Comparison of ENCODE assay signal across 31 cellular contexts in the genomic region with DNA sequence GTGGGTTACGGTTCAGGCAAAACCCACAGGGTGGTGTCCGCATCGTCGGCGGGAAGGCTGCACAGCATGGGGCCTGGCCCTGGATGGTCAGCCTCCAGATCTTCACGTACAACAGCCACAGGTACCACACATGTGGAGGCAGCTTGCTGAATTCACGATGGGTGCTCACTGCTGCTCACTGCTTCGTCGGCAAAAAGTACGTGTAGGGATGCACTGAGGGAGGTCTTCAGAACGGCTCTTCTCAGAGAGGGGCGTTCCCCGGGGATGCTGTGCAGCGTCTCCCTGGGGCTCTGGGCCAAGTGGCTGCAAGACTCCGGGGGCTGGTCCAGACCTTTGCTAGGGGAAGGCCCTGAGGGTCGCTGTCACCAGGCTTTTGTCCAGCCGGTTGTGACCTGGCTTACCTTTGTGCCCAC. TPM values are rescaled to one million over a fixed set of nuclear protein-coding genes. Genes with fewer than 3 reads are reported as not detected.
DNase-seq lines count a peak whose midpoint lies in the region; ATAC-seq and TF ChIP-seq lines count a peak whose summit lies in the region.
"Had no signal": no experiment of that assay in that cellular context is flagged by ENCODE, and none has a peak within 500 bp of the region (broad histone marks: within the 10 kb centered on the region; RNA-seq: fewer than 3 reads in every experiment).

No MANE protein-coding gene starts in this region.

- H3K27ac Mint-ChIP-seq in activated CD8-positive, alpha-beta memory T cell treated with anti-CD3 and anti-CD28 coated beads, Interleukin-2, amount 10 ng/mL, durations not matched to agents 7 days and 5 days, result no peak overlapping the region
- H3K27ac Mint-ChIP-seq: activated naive CD8-positive, alpha-beta T cell treated with anti-CD3 and anti-CD28 coated beads for 36 hours; activated T-helper 1 cell treated with anti-CD3 and anti-CD28 coated beads, Interleukin-12 subunit alpha, Interleukin-12 subunit beta, Interleukin-2, Interleukin-4 antibody, amounts not matched to agents 30 ng/mL and 10 ng/mL and 1 ng/mL, durations not matched to agents 14 hours and 24 hours and 36 hours; dendritic cell treated with granulocyte-macrophage colony-stimulating factor and Interleukin-4, amounts not matched to agents 40 ng/mL and 50 ng/mL, for 4 days; stimulated activated effector memory CD8-positive, alpha-beta T cell treated with anti-CD3 and anti-CD28 coated beads, Interleukin-12 subunit alpha, Interleukin-12 subunit beta, amount 100 ng/mL, for 72 hours had no signal

- H3K4me3 ChIP-seq in right atrium auricular region (no peak overlapping the region), upper lobe of right lung (no peak overlapping the region)
- H3K4me3 ChIP-seq: ascending aorta, cardiac muscle cell, gastroesophageal sphincter, SJSA1, upper lobe of left lung had no signal

- no peaks in the 10 kb centered on the region for H3K4me1 Mint-ChIP-seq in activated CD8-positive, alpha-beta memory T cell treated with anti-CD3 and anti-CD28 coated beads, Interleukin-2, amount 10 ng/mL, durations not matched to agents 7 days and 5 days
- H3K4me1 Mint-ChIP-seq: naive B cell; stimulated activated effector memory CD8-positive, alpha-beta T cell treated with anti-CD3 and anti-CD28 coated beads, Interleukin-12 subunit alpha, Interleukin-12 subunit beta, amount 100 ng/mL, for 72 hours had no signal

- H3K36me3 Mint-ChIP-seq in activated CD8-positive, alpha-beta memory T cell treated with anti-CD3 and anti-CD28 coated beads, Interleukin-2, amount 10 ng/mL, durations not matched to agents 7 days and 5 days, result no peaks in the 10 kb centered on the region
- H3K36me3 Mint-ChIP-seq: activated naive CD8-positive, alpha-beta T cell treated with anti-CD3 and anti-CD28 coated beads for 36 hours; naive B cell; stimulated activated effector memory CD8-positive, alpha-beta T cell treated with anti-CD3 and anti-CD28 coated beads, Interleukin-12 subunit alpha, Interleukin-12 subunit beta, amount 100 ng/mL, for 72 hours had no signal

- TF ChIP-seq CTCF in right atrium auricular region (IDR thresholded peaks at IDR 0.05) (no peak), upper lobe of right lung (IDR thresholded peaks at IDR 0.05) (no peak), omental fat pad (IDR thresholded peaks at IDR 0.05) (no peak)

- H3K9me3 ChIP-seq in right atrium auricular region (no peaks in the 10 kb centered on the region), upper lobe of right lung (no peaks in the 10 kb centered on the region)
- H3K9me3 ChIP-seq: ascending aorta, gastroesophageal sphincter, SJSA1, upper lobe of left lung had no signal

- intact Hi-C loops in Right ventricle myocardium superior (cut with DNase I), result no loop called here
- intact Hi-C loops in upper lobe of right lung (cut with DNase I), result no loop called here

- H3K27me3 Mint-ChIP-seq in activated CD8-positive, alpha-beta memory T cell treated with anti-CD3 and anti-CD28 coated beads, Interleukin-2, amount 10 ng/mL, durations not matched to agents 7 days and 5 days, result peaks cover 7% of the 10 kb centered on the region
- H3K27me3 Mint-ChIP-seq: activated naive CD8-positive, alpha-beta T cell treated with anti-CD3 and anti-CD28 coated beads for 36 hours had no signal

- no peaks in the 10 kb centered on the region for H3K9me3 Mint-ChIP-seq in activated CD8-positive, alpha-beta memory T cell treated with anti-CD3 and anti-CD28 coated beads, Interleukin-2, amount 10 ng/mL, durations not matched to agents 7 days and 5 days (ENCODE audit: low read depth)
- H3K9me3 Mint-ChIP-seq: activated naive CD8-positive, alpha-beta T cell treated with anti-CD3 and anti-CD28 coated beads for 36 hours; activated T-helper 1 cell treated with anti-CD3 and anti-CD28 coated beads, Interleukin-12 subunit alpha, Interleukin-12 subunit beta, Interleukin-2, Interleukin-4 antibody, amounts not matched to agents 30 ng/mL and 10 ng/mL and 1 ng/mL, durations not matched to agents 14 hours and 24 hours and 36 hours; dendritic cell treated with granulocyte-macrophage colony-stimulating factor and Interleukin-4, amounts not matched to agents 40 ng/mL and 50 ng/mL, for 4 days; naive B cell; stimulated activated effector memory CD8-positive, alpha-beta T cell treated with anti-CD3 and anti-CD28 coated beads, Interleukin-12 subunit alpha, Interleukin-12 subunit beta, amount 100 ng/mL, for 72 hours had no signal

- H3K27me3 ChIP-seq in right atrium auricular region (no peaks in the 10 kb centered on the region), upper lobe of right lung (no peaks in the 10 kb centered on the region)
- H3K27me3 ChIP-seq: ascending aorta, upper lobe of left lung had no signal

- no peak for ATAC-seq in Right ventricle myocardium superior (ENCODE audit: poor library complexity)
- ATAC-seq in activated CD8-positive, alpha-beta memory T cell treated with anti-CD3 and anti-CD28 coated beads, Interleukin-2, amount 10 ng/mL, durations not matched to agents 7 days and 5 days, result no peak
- ATAC-seq in upper lobe of right lung, result no peak
- ATAC-seq in omental fat pad (ENCODE audit: low FRiP score), result no peak
- ATAC-seq: gastroesophageal sphincter; HCT116; stimulated activated effector memory CD8-positive, alpha-beta T cell treated with anti-CD3 and anti-CD28 coated beads, Interleukin-12 subunit alpha, Interleukin-12 subunit beta, amount 100 ng/mL, for 72 hours had no signal

- H3K4me1 ChIP-seq in right atrium auricular region (no peaks in the 10 kb centered on the region), upper lobe of right lung (no peaks in the 10 kb centered on the region)
- H3K4me1 ChIP-seq: ascending aorta, gastroesophageal sphincter, SJSA1, upper lobe of left lung had no signal

- no peak overlapping the region for H3K4me3 Mint-ChIP-seq in activated CD8-positive, alpha-beta memory T cell treated with anti-CD3 and anti-CD28 coated beads, Interleukin-2, amount 10 ng/mL, durations not matched to agents 7 days and 5 days
- H3K4me3 Mint-ChIP-seq: activated naive CD8-positive, alpha-beta T cell treated with anti-CD3 and anti-CD28 coated beads for 36 hours; activated T-helper 1 cell treated with anti-CD3 and anti-CD28 coated beads, Interleukin-12 subunit alpha, Interleukin-12 subunit beta, Interleukin-2, Interleukin-4 antibody, amounts not matched to agents 30 ng/mL and 10 ng/mL and 1 ng/mL, durations not matched to agents 14 hours and 24 hours and 36 hours; dendritic cell treated with granulocyte-macrophage colony-stimulating factor and Interleukin-4, amounts not matched to agents 40 ng/mL and 50 ng/mL, for 4 days; stimulated activated effector memory CD8-positive, alpha-beta T cell treated with anti-CD3 and anti-CD28 coated beads, Interleukin-12 subunit alpha, Interleukin-12 subunit beta, amount 100 ng/mL, for 72 hours had no signal

- CTCF ChIA-PET in activated CD8-positive, alpha-beta memory T cell treated with anti-CD3 and anti-CD28 coated beads, Interleukin-2, amount 10 ng/mL, durations not matched to agents 7 days and 5 days (lab: Charles Lee), result no interaction called here

- no peaks in the 10 kb centered on the region for H3K36me3 ChIP-seq in right atrium auricular region
- no peaks in the 10 kb centered on the region for H3K36me3 ChIP-seq in upper lobe of right lung
- H3K36me3 ChIP-seq: ascending aorta, cardiac muscle cell, gastroesophageal sphincter, SJSA1, upper lobe of left lung had no signal

- peak; percentile 32 for DNase-seq in right atrium auricular region (ENCODE audit: low spot score)
- DNase-seq in Right ventricle myocardium superior, result no peak
- DNase-seq in activated CD8-positive, alpha-beta memory T cell treated with anti-CD3 and anti-CD28 coated beads, Interleukin-2, amount 10 ng/mL, durations not matched to agents 7 days and 5 days, result peak; percentile 38
- DNase-seq in mesenteric fat pad (ENCODE audit: low spot score), result peak; percentile 82
- DNase-seq in upper lobe of right lung, result peak; percentile 62
- no peak for DNase-seq in omental fat pad (ENCODE audit: low spot score)
- DNase-seq in D341Med (ENCODE audit: low spot score), result no peak
- DNase-seq: activated CD4-positive, CD25-positive, alpha-beta regulatory T cell; activated naive CD8-positive, alpha-beta T cell treated with anti-CD3 and anti-CD28 coated beads for 36 hours; DMS79 treated with DMSO at 0.1 percent for 48 hours; hippocampal formation; naive B cell; NCI-H1417 treated with DMSO at 0.1 percent for 48 hours; NCI-H2081 treated with DMSO at 0.1 percent for 48 hours; NCI-H226; occipital lobe; stimulated activated CD4-positive, alpha-beta T cell treated with anti-CD3 and anti-CD28 coated beads, Interleukin-4, amount 100 ng/mL, for 1 hour; T-helper 1 cell had no signal

- H3K27ac ChIP-seq in right atrium auricular region (no peak overlapping the region), upper lobe of right lung (no peak overlapping the region)
- H3K27ac ChIP-seq: ascending aorta, C4-2B, cardiac muscle cell, gastroesophageal sphincter, KMS-11, SJSA1, upper lobe of left lung had no signal

RNA-seq across cellular contexts. Expression of gene ACR, which starts 1.3 kb away (rescaled TPM):
- total RNA-seq in right atrium auricular region, result under 1 TPM in 1 of 2 donors, not detected in 1; 0.39 TPM
- total RNA-seq in Right ventricle myocardium superior, result 0.43 TPM
- not detected for total RNA-seq in activated CD8-positive, alpha-beta memory T cell treated with anti-CD3 and anti-CD28 coated beads, Interleukin-2, amount 10 ng/mL, durations not matched to agents 7 days and 5 days
- 4.5 TPM for total RNA-seq in mesenteric fat pad
- 4.5 TPM for total RNA-seq in upper lobe of right lung
- 1 to 10 TPM in 1 of 4 donors, under 1 TPM in 1, not detected in 2; 0.72 to 1.7 TPM for total RNA-seq in omental fat pad
- total RNA-seq: activated naive CD8-positive, alpha-beta T cell treated with anti-CD3 and anti-CD28 coated beads for 36 hours; activated T-helper 1 cell treated with anti-CD3 and anti-CD28 coated beads, Interleukin-12 subunit alpha, Interleukin-12 subunit beta, Interleukin-2, Interleukin-4 antibody, amounts not matched to agents 30 ng/mL and 10 ng/mL and 1 ng/mL, durations not matched to agents 14 hours and 24 hours and 36 hours; ascending aorta; fibroblast of lung; gastroesophageal sphincter; occipital lobe; renal cortical epithelial cell; SJSA1 had no signal

RNA-seq across cellular contexts. Expression of gene RABL2B, which starts 44.2 kb away (rescaled TPM):
- 1 to 10 TPM; 4.3 to 9.9 TPM for total RNA-seq in right atrium auricular region
- 9.7 TPM for total RNA-seq in Right ventricle myocardium superior
- 10 to 100 TPM; 21.9 to 26.6 TPM for total RNA-seq in activated CD8-positive, alpha-beta memory T cell treated with anti-CD3 and anti-CD28 coated beads, Interleukin-2, amount 10 ng/mL, durations not matched to agents 7 days and 5 days
- 21.9 TPM for total RNA-seq in mesenteric fat pad
- 27.0 TPM for total RNA-seq in upper lobe of right lung
- total RNA-seq in omental fat pad, result 10 to 100 TPM; 13.3 to 18.8 (median 16.6) TPM

Comparison
In these comparisons a context has a peak if more than half of its experiments do, and no peak if none do; other contexts are left out.
1. DNase-seq: peak in right atrium auricular region (single experiment), activated CD8-positive, alpha-beta memory T cell treated with anti-CD3 and anti-CD28 coated beads, Interleukin-2, amount 10 ng/mL, durations not matched to agents 7 days and 5 days (single experiment), mesenteric fat pad (single experiment) and upper lobe of right lung (single experiment); none in Right ventricle myocardium superior (single experiment), omental fat pad (single experiment) and D341Med (single experiment).